22 cellular contexts compared by ENCODE assay signal in genomic region chr5:41412496-41412895, GRCh38.
A peak's percentile ranks its signal among the peaks of the same experiment; 100 is the strongest.
DNase-seq lines count a peak whose midpoint lies in the region; ATAC-seq and TF ChIP-seq lines count a peak whose summit lies in the region.
"Had no signal": no experiment of that assay in that cellular context is flagged by ENCODE, and none has a peak within 500 bp of the region (broad histone marks: within the 10 kb centered on the region; RNA-seq: fewer than 3 reads in every experiment).

No MANE protein-coding gene starts in this region.

- TF ChIP-seq CTCF in heart right ventricle (IDR thresholded peaks at IDR 0.05) (no peak), HFFc6 (IDR thresholded peaks at IDR 0.05) (no peak), esophagus muscularis mucosa (IDR thresholded peaks at IDR 0.05) (no peak)

- H3K27ac ChIP-seq in heart right ventricle (peak overlapping the region in 9 of 10 donors; percentile 15 to 72 (median 37)), esophagus muscularis mucosa (replicated peaks in 1 of 4) (no peak overlapping the region)
- H3K27ac ChIP-seq: C4-2B, RWPE1 had no signal

- H3K4me3 Mint-ChIP-seq in HFFc6, result no peak overlapping the region
- no peak overlapping the region for H3K4me3 Mint-ChIP-seq in T-helper 2 cell treated with Interferon-gamma antibody and Interleukin-4, amounts not matched to agents 5 μg/mL and 100 μg/mL, for 36 hours
- H3K4me3 Mint-ChIP-seq: CD8-positive, alpha-beta T cell; GM23338 had no signal

- no peaks in the 10 kb centered on the region for H3K27me3 Mint-ChIP-seq in HFFc6 (ENCODE audit: insufficient read depth)
- no peaks in the 10 kb centered on the region for H3K27me3 Mint-ChIP-seq in T-helper 2 cell treated with Interferon-gamma antibody and Interleukin-4, amounts not matched to agents 5 μg/mL and 100 μg/mL, for 36 hours (ENCODE audit: low read depth)

- 29 to 47% methylated on average over 2 of the region's 2 CpGs for WGBS in heart right ventricle, 2 donors
- WGBS in esophagus muscularis mucosa, result 76% methylated on average over 2 of the region's 2 CpGs

- peaks cover 83% of the 10 kb centered on the region for H3K4me1 Mint-ChIP-seq in HFFc6 (ENCODE audit: low read depth)
- no peaks in the 10 kb centered on the region for H3K4me1 Mint-ChIP-seq in T-helper 2 cell treated with Interferon-gamma antibody and Interleukin-4, amounts not matched to agents 5 μg/mL and 100 μg/mL, for 36 hours (ENCODE audit: low read depth)

- intact Hi-C loops in heart right ventricle (cut with DNase I) (no loop called here), cardiac septum (cut with DNase I) (no loop called here), esophagus muscularis mucosa (cut with DNase I) (no loop called here)

- ATAC-seq in heart right ventricle, result no peak
- ATAC-seq: CD8-positive, alpha-beta T cell; GM23338; Panc1 had no signal

- H3K4me1 ChIP-seq in heart right ventricle (peaks cover 0 to 31% (median 23%) of the 10 kb centered on the region in 9 donors), esophagus muscularis mucosa (peaks cover 0 to 22% (median 0%) of the 10 kb centered on the region in 4 donors)
- H3K4me1 ChIP-seq: HAP-1 had no signal

- TF ChIP-seq POLR2A in esophagus muscularis mucosa (IDR thresholded peaks at IDR 0.05; ENCODE audit: low read depth), result no peak

- H3K9me3 ChIP-seq in heart right ventricle (no peaks in the 10 kb centered on the region), esophagus muscularis mucosa (no peaks in the 10 kb centered on the region)
- H3K9me3 ChIP-seq: Caco-2, HAP-1 had no signal

- no peaks in the 10 kb centered on the region for H3K36me3 ChIP-seq in heart right ventricle
- no peaks in the 10 kb centered on the region for H3K36me3 ChIP-seq in esophagus muscularis mucosa
- H3K36me3 ChIP-seq: HAP-1 had no signal

- H3K36me3 Mint-ChIP-seq in HFFc6 (ENCODE audit: low read depth), result peaks cover 11% of the 10 kb centered on the region; the same call in 1 of the 2 replicates
- H3K36me3 Mint-ChIP-seq in T-helper 2 cell treated with Interferon-gamma antibody and Interleukin-4, amounts not matched to agents 5 μg/mL and 100 μg/mL, for 36 hours (ENCODE audit: low read depth), result no peaks in the 10 kb centered on the region
- H3K36me3 Mint-ChIP-seq: CD8-positive, alpha-beta T cell had no signal

- H3K9me3 Mint-ChIP-seq in HFFc6, result no peaks in the 10 kb centered on the region
- no peaks in the 10 kb centered on the region for H3K9me3 Mint-ChIP-seq in T-helper 2 cell treated with Interferon-gamma antibody and Interleukin-4, amounts not matched to agents 5 μg/mL and 100 μg/mL, for 36 hours
- H3K9me3 Mint-ChIP-seq: CD8-positive, alpha-beta T cell; GM23338 had no signal

- H3K27ac Mint-ChIP-seq in HFFc6, result peak overlapping the region; percentile 22; the same call in 1 of the 2 replicates
- H3K27ac Mint-ChIP-seq in T-helper 2 cell treated with Interferon-gamma antibody and Interleukin-4, amounts not matched to agents 5 μg/mL and 100 μg/mL, for 36 hours, result no peak overlapping the region
- H3K27ac Mint-ChIP-seq: CD8-positive, alpha-beta T cell; GM23338 had no signal

- no peaks in the 10 kb centered on the region for H3K27me3 ChIP-seq in heart right ventricle
- H3K27me3 ChIP-seq in esophagus muscularis mucosa, result no peaks in the 10 kb centered on the region

- H3K4me3 ChIP-seq in heart right ventricle (no peak overlapping the region), esophagus muscularis mucosa (no peak overlapping the region)
- H3K4me3 ChIP-seq: GM23338, HAP-1 had no signal

- DNase-seq in heart right ventricle, result no peak
- DNase-seq in cardiac septum (ENCODE audit: low spot score), result no peak
- DNase-seq in HFFc6, result no peak
- peak; percentile 88 for DNase-seq in SK-N-DZ (ENCODE audit: low spot score)
- no peak for DNase-seq in C1 segment of cervical spinal cord (lab: John Stamatoyannopoulos, UW)
- DNase-seq in esophagus muscularis mucosa (ENCODE audit: extremely low spot score), result no peak
- no peak for DNase-seq in T-helper 2 cell treated with Interferon-gamma antibody and Interleukin-4, amounts not matched to agents 5 μg/mL and 100 μg/mL, for 36 hours (ENCODE audit: low spot score)
- DNase-seq: Caco-2; CD8-positive, alpha-beta T cell; KG1; NCI-H1048; NCI-H1694; NCI-H2029 treated with DMSO at 0.1 percent for 48 hours; NCI-H226; NCI-H510A; NCI-H69; SIG-M5 had no signal

- TF ChIP-seq EP300 in esophagus muscularis mucosa (IDR thresholded peaks at IDR 0.05), result no peak

Comparison
In these comparisons a context has a peak if more than half of its experiments do, and no peak if none do; other contexts are left out.
1. H3K27ac ChIP-seq: peak in heart right ventricle (9 of 10); none in esophagus muscularis mucosa (0 of 4).